Comparison of ENCODE assay signal across 21 cellular contexts in genomic region chr17:80722656-80723055, GRCh38.
DNase-seq lines count a peak whose midpoint lies in the region; ATAC-seq, FAIRE-seq and TF ChIP-seq lines count a peak whose summit lies in the region.
"Had no signal": no experiment of that assay in that cellular context is flagged by ENCODE, and none has a peak within 500 bp of the region (broad histone marks: within the 10 kb centered on the region; RNA-seq: fewer than 3 reads in every experiment).

No MANE protein-coding gene starts in this region.

- no peak overlapping the region for H3K4me2 ChIP-seq in PC-3 (ENCODE audit: low read length)

- peaks cover 55% of the 10 kb centered on the region for H3K4me1 Mint-ChIP-seq in activated naive CD8-positive, alpha-beta T cell (ENCODE audit: low read depth)
- peaks cover 50% of the 10 kb centered on the region for H3K4me1 Mint-ChIP-seq in activated naive CD8-positive, alpha-beta T cell treated with anti-CD3 and anti-CD28 coated beads, Interleukin-2, amount 50 U/mL, for 24 hours

- H3K27ac ChIP-seq in PC-3 (ENCODE audit: low read length) (peak overlapping the region; percentile 95), heart right ventricle (no peak overlapping the region)
- H3K27ac ChIP-seq: epithelial cell of prostate, left lung, vagina had no signal

- peaks cover 8% of the 10 kb centered on the region for H3K36me3 Mint-ChIP-seq in activated naive CD8-positive, alpha-beta T cell
- H3K36me3 Mint-ChIP-seq in activated naive CD8-positive, alpha-beta T cell treated with anti-CD3 and anti-CD28 coated beads, Interleukin-2, amount 50 U/mL, for 24 hours (ENCODE audit: low read depth), result peaks cover 12% of the 10 kb centered on the region

- no peak overlapping the region for H3K4me3 ChIP-seq in PC-3 (ENCODE audit: low read length)
- no peak overlapping the region for H3K4me3 ChIP-seq in heart right ventricle
- H3K4me3 ChIP-seq: K562, left lung, vagina had no signal

- no peaks in the 10 kb centered on the region for H3K27me3 Mint-ChIP-seq in activated naive CD8-positive, alpha-beta T cell
- no peaks in the 10 kb centered on the region for H3K27me3 Mint-ChIP-seq in activated naive CD8-positive, alpha-beta T cell treated with anti-CD3 and anti-CD28 coated beads, Interleukin-2, amount 50 U/mL, for 24 hours
- H3K27me3 Mint-ChIP-seq: stimulated activated memory B cell treated with anti-CD40 and anti-IgM and Interleukin-4, amounts not matched to agents 10 μg/mL and 1 μg/mL and 100 μg/mL, for 72 hours had no signal

- CTCF ChIA-PET in PC-3 (lab: Charles Lee), result no interaction called here

- no peak for TF ChIP-seq CTCF in PC-3 (conservative IDR thresholded peaks at IDR 0.05; ENCODE audit: low read depth, low read length)
- TF ChIP-seq CTCF in heart right ventricle (IDR thresholded peaks at IDR 0.05), result no peak

- H3K9me3 Mint-ChIP-seq in activated naive CD8-positive, alpha-beta T cell (ENCODE audit: low read depth), result no peaks in the 10 kb centered on the region
- H3K9me3 Mint-ChIP-seq in activated naive CD8-positive, alpha-beta T cell treated with anti-CD3 and anti-CD28 coated beads, Interleukin-2, amount 50 U/mL, for 24 hours, result no peaks in the 10 kb centered on the region
- H3K9me3 Mint-ChIP-seq: stimulated activated memory B cell treated with anti-CD40 and anti-IgM and Interleukin-4, amounts not matched to agents 10 μg/mL and 1 μg/mL and 100 μg/mL, for 72 hours had no signal

- no peaks in the 10 kb centered on the region for H3F3A ChIP-seq in PC-3 (ENCODE audit: low read length, unreplicated experiment)

- H3K4me3 Mint-ChIP-seq in activated naive CD8-positive, alpha-beta T cell, result no peak overlapping the region
- H3K4me3 Mint-ChIP-seq in activated naive CD8-positive, alpha-beta T cell treated with anti-CD3 and anti-CD28 coated beads, Interleukin-2, amount 50 U/mL, for 24 hours, result no peak overlapping the region
- H3K4me3 Mint-ChIP-seq: mesothelial cell of epicardium; stimulated activated memory B cell treated with anti-CD40 and anti-IgM and Interleukin-4, amounts not matched to agents 10 μg/mL and 1 μg/mL and 100 μg/mL, for 72 hours had no signal

- ATAC-seq in activated naive CD8-positive, alpha-beta T cell treated with anti-CD3 and anti-CD28 coated beads, Interleukin-2, amount 50 U/mL, for 24 hours, result no peak
- ATAC-seq in PC-3 (no peak), heart right ventricle (no peak)
- ATAC-seq: K562; left lung; Right ventricle myocardium inferior; stimulated activated memory B cell treated with anti-CD40 and anti-IgM and Interleukin-4, amounts not matched to agents 10 μg/mL and 1 μg/mL and 100 μg/mL, for 72 hours had no signal

- POLR2A ChIA-PET in PC-3 (lab: Charles Lee; ENCODE audit: unreplicated experiment), result no interaction called here

- no peak overlapping the region for H2AFZ ChIP-seq in PC-3 (ENCODE audit: low read length)

- no peaks in the 10 kb centered on the region for H3K36me3 ChIP-seq in PC-3 (ENCODE audit: low read depth, low read length)
- H3K36me3 ChIP-seq in heart right ventricle, result no peaks in the 10 kb centered on the region
- H3K36me3 ChIP-seq: left lung, vagina had no signal

- intact Hi-C loops in PC-3 (cut with micrococcal nuclease), result no loop called here
- intact Hi-C loops in heart right ventricle (cut with DNase I), result no loop called here

- H3K4me1 ChIP-seq in PC-3 (ENCODE audit: insufficient read depth, low read length) (peaks cover 39% of the 10 kb centered on the region), heart right ventricle (peaks cover 0 to 29% (median 9%) of the 10 kb centered on the region in 9 donors)
- H3K4me1 ChIP-seq: left lung, vagina had no signal

- 88 to 92% methylated on average over 3 of the region's 3 CpGs for WGBS in heart right ventricle, 2 donors

- H4K20me1 ChIP-seq in PC-3 (ENCODE audit: low read length), result no peaks in the 10 kb centered on the region

- H3K27me3 ChIP-seq in PC-3 (ENCODE audit: low read length) (no peaks in the 10 kb centered on the region), heart right ventricle (no peaks in the 10 kb centered on the region)
- H3K27me3 ChIP-seq: left lung, vagina had no signal

- peak; percentile 83 for FAIRE-seq in urothelium cell line (lab: Jason Lieb, UNC)
- FAIRE-seq: K562 had no signal

- no TSS peak for BruUV-seq in PC-3 (replicated peaks; lab: Mats Ljungman, UMichigan)

- no peaks in the 10 kb centered on the region for H3K9me3 ChIP-seq in PC-3 (ENCODE audit: low read length)
- H3K9me3 ChIP-seq in heart right ventricle, result peaks cover 0 to 3% (median 0%) of the 10 kb centered on the region in 11 donors
- H3K9me3 ChIP-seq: left lung, vagina had no signal

- H3K79me2 ChIP-seq in PC-3 (ENCODE audit: low read length), result peaks cover 84% of the 10 kb centered on the region

- DNase-seq in activated naive CD8-positive, alpha-beta T cell treated with anti-CD3 and anti-CD28 coated beads, Interleukin-2, amount 50 U/mL, for 24 hours, result no peak
- DNase-seq in PC-3, result no peak
- DNase-seq in fibroblast of gingiva (ENCODE audit: low read depth), result peak; percentile 26
- no peak for DNase-seq in urothelium cell line (ENCODE audit: low spot score)
- no peak for DNase-seq in heart right ventricle
- DNase-seq in DMS114 treated with DMSO at 0.1 percent for 48 hours (lab: John Stamatoyannopoulos, UW; ENCODE audit: unreplicated experiment), result no peak
- DNase-seq: aorta; DMS53; foreskin fibroblast; HCEC 1CT; left lung; NCI-H2171 treated with DMSO at 0.1 percent for 48 hours; NCI-H524 treated with DMSO at 0.1 percent for 48 hours; stimulated activated CD4-positive, alpha-beta T cell treated with anti-CD3 and anti-CD28 coated beads, Interleukin-1b, Interleukin-23, amount 100 ng/mL, for 48 hours had no signal

- H3K27ac Mint-ChIP-seq in activated naive CD8-positive, alpha-beta T cell, result peak overlapping the region; percentile 46
- H3K27ac Mint-ChIP-seq in activated naive CD8-positive, alpha-beta T cell treated with anti-CD3 and anti-CD28 coated beads, Interleukin-2, amount 50 U/mL, for 24 hours, result no peak overlapping the region
- H3K27ac Mint-ChIP-seq: mesothelial cell of epicardium; stimulated activated memory B cell treated with anti-CD40 and anti-IgM and Interleukin-4, amounts not matched to agents 10 μg/mL and 1 μg/mL and 100 μg/mL, for 72 hours had no signal

- H3K9me2 ChIP-seq in PC-3 (replicated peaks; ENCODE audit: low read length), result no peaks in the 10 kb centered on the region

- H3K9ac ChIP-seq in PC-3 (ENCODE audit: low read length), result no peak overlapping the region
